14 cellular contexts compared by ENCODE assay signal in the genomic region with DNA sequence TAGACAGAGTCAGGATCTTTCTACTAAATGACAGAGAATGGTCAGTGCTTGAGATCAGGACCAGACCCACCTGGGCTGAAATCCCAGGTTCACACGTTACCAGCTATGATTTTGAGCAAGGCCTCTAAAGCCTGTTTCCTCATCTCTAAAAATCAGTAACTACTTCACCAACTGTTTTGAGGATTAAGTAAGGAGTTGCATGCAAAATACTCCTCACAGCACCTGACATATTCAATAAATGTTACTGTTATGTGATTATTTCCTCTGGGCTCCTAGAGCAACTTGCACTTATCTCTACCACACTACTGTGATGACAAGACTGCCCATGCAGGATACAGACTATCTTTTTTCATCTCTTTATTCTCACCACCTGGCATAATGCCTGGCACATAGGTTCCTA. TPM values are rescaled to one million over a fixed set of nuclear protein-coding genes. Genes with fewer than 3 reads are reported as not detected.
DNase-seq lines count a peak whose midpoint lies in the region; ATAC-seq, FAIRE-seq and TF ChIP-seq lines count a peak whose summit lies in the region.
"Had no signal": no experiment of that assay in that cellular context is flagged by ENCODE, and none has a peak within 500 bp of the region (broad histone marks: within the 10 kb centered on the region; RNA-seq: fewer than 3 reads in every experiment).

No MANE protein-coding gene starts in this region.

- FAIRE-seq in H54 (lab: Jason Lieb, UNC), result no peak
- FAIRE-seq: urothelium cell line had no signal

- H3K27me3 ChIP-seq in BLaER1 treated with 17β-estradiol and CSF1 and Interleukin-3, amounts not matched to agents 10 nM and 100 nM, result no peaks in the 10 kb centered on the region
- H3K27me3 ChIP-seq: SJCRH30 had no signal

- H3K36me3 Mint-ChIP-seq in activated naive CD8-positive, alpha-beta T cell treated with anti-CD3 and anti-CD28 coated beads, Interleukin-2, amount 50 U/mL, for 24 hours (ENCODE audit: low read depth), result peaks cover 2% of the 10 kb centered on the region
- H3K36me3 Mint-ChIP-seq in natural killer cell, result no peaks in the 10 kb centered on the region
- H3K36me3 Mint-ChIP-seq: naive thymus-derived CD8-positive, alpha-beta T cell had no signal

- in situ Hi-C loops in KBM-7 (cut with MboI; ENCODE audit: low pct_unique_long_range_greater_than_20kb, low sequenced_read_pairs), result no loop called here

- intact Hi-C loops in natural killer cell (cut with micrococcal nuclease) (loop anchor here (10.0 kb wide), 1 partner anchor 171 kb away; no protein-coding TSS in a partner anchor), Right ventricle myocardium inferior (cut with DNase I) (loop anchor here (5.0 kb wide), 1 partner anchor 312 kb away; a partner anchor contains a TSS)

- peaks cover 0 to 5% (median 0%) of the 10 kb centered on the region in 11 experiments; a peak in 3 of 22 replicates for H3K36me3 ChIP-seq in BLaER1 treated with 17β-estradiol and CSF1 and Interleukin-3, amounts not matched to agents 10 nM and 100 nM
- H3K36me3 ChIP-seq: SJCRH30 had no signal

- no peak for ATAC-seq in activated naive CD8-positive, alpha-beta T cell treated with anti-CD3 and anti-CD28 coated beads, Interleukin-2, amount 50 U/mL, for 24 hours
- ATAC-seq in natural killer cell (no peak), Right ventricle myocardium inferior (no peak)
- ATAC-seq: naive thymus-derived CD8-positive, alpha-beta T cell had no signal

- DNase-seq in KBM-7, result peak; percentile 11
- no peak for DNase-seq in activated naive CD8-positive, alpha-beta T cell treated with anti-CD3 and anti-CD28 coated beads, Interleukin-2, amount 50 U/mL, for 24 hours
- DNase-seq in natural killer cell, result no peak
- no peak for DNase-seq in H54 (ENCODE audit: insufficient read length, low spot score)
- no peak for DNase-seq in Right ventricle myocardium inferior (ENCODE audit: missing footprints)
- no peak for DNase-seq in A172 (ENCODE audit: low spot score)
- DNase-seq in effector CD8-positive, alpha-beta T cell (lab: John Stamatoyannopoulos, UW), result no peak
- DNase-seq: H7; hippocampal formation; naive thymus-derived CD8-positive, alpha-beta T cell; NCI-H2081; SJCRH30 had no signal

- H3K27ac ChIP-seq in BLaER1 treated with 17β-estradiol and CSF1 and Interleukin-3, amounts not matched to agents 10 nM and 100 nM, result no peak overlapping the region
- H3K27ac ChIP-seq: SJCRH30 had no signal

- peak overlapping the region; percentile 40 for H3K4me3 Mint-ChIP-seq in activated naive CD8-positive, alpha-beta T cell treated with anti-CD3 and anti-CD28 coated beads, Interleukin-2, amount 50 U/mL, for 24 hours
- peak overlapping the region; percentile 55 for H3K4me3 Mint-ChIP-seq in natural killer cell

- TF ChIP-seq POLR2A in H54 (IDR thresholded peaks at IDR 0.05; ENCODE audit: low read depth, low read length), result no peak

- H3K9me3 Mint-ChIP-seq in activated naive CD8-positive, alpha-beta T cell treated with anti-CD3 and anti-CD28 coated beads, Interleukin-2, amount 50 U/mL, for 24 hours, result no peaks in the 10 kb centered on the region
- no peaks in the 10 kb centered on the region for H3K9me3 Mint-ChIP-seq in natural killer cell
- H3K9me3 Mint-ChIP-seq: naive thymus-derived CD8-positive, alpha-beta T cell had no signal

- peak overlapping the region in 1 of 10 experiments; percentile 90; a peak in 2 of 20 replicates for H3K4me3 ChIP-seq in BLaER1 treated with 17β-estradiol and CSF1 and Interleukin-3, amounts not matched to agents 10 nM and 100 nM

- H3K9me3 ChIP-seq in BLaER1 treated with 17β-estradiol and CSF1 and Interleukin-3, amounts not matched to agents 10 nM and 100 nM (replicated peaks in 1 of 11), result peaks cover 0 to 11% (median 0%) of the 10 kb centered on the region in 11 experiments; a peak in 3 of 22 replicates
- H3K9me3 ChIP-seq: SJCRH30 had no signal

- H3K4me1 ChIP-seq in BLaER1 treated with 17β-estradiol and CSF1 and Interleukin-3, amounts not matched to agents 10 nM and 100 nM, result peaks cover 31 to 54% (median 48%) of the 10 kb centered on the region in 10 experiments
- H3K4me1 ChIP-seq: SJCRH30 had no signal

- no peak overlapping the region for H3K27ac Mint-ChIP-seq in activated naive CD8-positive, alpha-beta T cell treated with anti-CD3 and anti-CD28 coated beads, Interleukin-2, amount 50 U/mL, for 24 hours
- H3K27ac Mint-ChIP-seq in natural killer cell, result no peak overlapping the region

- no peak for TF ChIP-seq CTCF in natural killer cell (IDR thresholded peaks at IDR 0.05)

- peak overlapping the region in 3 of 11 experiments; percentile 10 to 83 (median 33); a peak in 2 of 22 replicates for H3K9ac ChIP-seq in BLaER1 treated with 17β-estradiol and CSF1 and Interleukin-3, amounts not matched to agents 10 nM and 100 nM

- peaks cover 34% of the 10 kb centered on the region for H3K4me1 Mint-ChIP-seq in activated naive CD8-positive, alpha-beta T cell treated with anti-CD3 and anti-CD28 coated beads, Interleukin-2, amount 50 U/mL, for 24 hours
- H3K4me1 Mint-ChIP-seq in natural killer cell, result peaks cover 4 to 18% of the 10 kb centered on the region in 2 donors

- peak overlapping the region; percentile 70 to 93 (median 79); a peak in 21 of 22 replicates for H3K4me2 ChIP-seq in BLaER1 treated with 17β-estradiol and CSF1 and Interleukin-3, amounts not matched to agents 10 nM and 100 nM

- H3K27me3 Mint-ChIP-seq in activated naive CD8-positive, alpha-beta T cell treated with anti-CD3 and anti-CD28 coated beads, Interleukin-2, amount 50 U/mL, for 24 hours, result no peaks in the 10 kb centered on the region
- no peaks in the 10 kb centered on the region for H3K27me3 Mint-ChIP-seq in natural killer cell (ENCODE audit: low read depth in 2 of 2)
- H3K27me3 Mint-ChIP-seq: naive thymus-derived CD8-positive, alpha-beta T cell had no signal

- no peaks in the 10 kb centered on the region for H4K20me1 ChIP-seq in BLaER1 treated with 17β-estradiol and CSF1 and Interleukin-3, amounts not matched to agents 10 nM and 100 nM

RNA-seq across cellular contexts. Expression of a gene that starts 1.9 kb away (rescaled TPM):
- total RNA-seq in natural killer cell, result 10 to 100 TPM; 15.0 to 22.8 (median 21.9) TPM
- 41.0 TPM for total RNA-seq in Right ventricle myocardium inferior
- 62.4 and 119 TPM in 2 replicates for total RNA-seq in A172 (2014; rRNA removed; shearing (Covaris generic))
